In the genomic region with DNA sequence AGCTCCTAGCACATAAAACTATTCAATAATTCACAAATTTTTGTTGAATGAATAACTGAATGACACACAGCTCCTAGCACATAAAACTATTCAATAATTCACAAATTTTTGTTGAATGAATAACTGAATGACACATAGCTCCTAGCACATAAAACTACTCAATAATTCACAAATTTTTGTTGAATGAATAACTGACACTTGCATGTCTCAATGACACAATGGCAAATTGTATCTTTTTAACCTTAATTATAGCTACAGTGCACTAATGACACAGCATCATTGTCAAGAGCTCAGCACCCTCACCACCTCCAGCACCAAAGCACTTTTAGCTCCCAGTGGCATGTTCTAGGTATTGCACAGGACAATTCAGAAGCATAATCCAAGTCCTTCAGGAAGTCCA, we compare ENCODE assay signal across 13 cellular contexts.
DNase-seq lines count a peak whose midpoint lies in the region; FAIRE-seq and TF ChIP-seq lines count a peak whose summit lies in the region.
"Had no signal": no experiment of that assay in that cellular context is flagged by ENCODE, and none has a peak within 500 bp of the region (broad histone marks: within the 10 kb centered on the region; RNA-seq: fewer than 3 reads in every experiment).

No MANE protein-coding gene starts in this region.

- DNase-seq in BE2C: no peak
- peak; percentile 14 for DNase-seq in HT-29 (ENCODE audit: low spot score)
- no peak for DNase-seq in astrocyte of the cerebellum (ENCODE audit: low read depth)
- peak; percentile 88 for DNase-seq in keratinocyte (ENCODE audit: low read depth, low spot score)
- no peak for DNase-seq in stimulated activated naive CD4-positive, alpha-beta T cell treated with Interleukin-2 at 50 U/mL for 16 hours (lab: John Stamatoyannopoulos, UW)
- DNase-seq in HUDEP-2 (lab: John Stamatoyannopoulos, UW; ENCODE audit: unreplicated experiment in 76 of 76): no peak
- no peak for DNase-seq in hepatic stellate cell (ENCODE audit: low spot score)
- DNase-seq in immature natural killer cell: no peak
- DNase-seq: CD8-positive, alpha-beta T cell; NCI-H2171 had no signal

- dilution Hi-C loops in keratinocyte (cut with MboI; ENCODE audit: extremely low pct_ligation_motif_present, low sequenced_read_pairs): no loop called here

- peaks cover 0 to 3% (median 0%) of the 10 kb centered on the region in 3 donors for H3K27me3 Mint-ChIP-seq in immature natural killer cell (ENCODE audit: low read depth in 3 of 3)
- H3K27me3 Mint-ChIP-seq: memory B cell; stimulated activated memory B cell treated with anti-CD40 and anti-IgM and Interleukin-4, amounts not matched to agents 10 μg/mL and 1 μg/mL and 100 μg/mL, for 72 hours had no signal

- no peaks in the 10 kb centered on the region for H4K20me1 ChIP-seq in keratinocyte (ENCODE audit: control insufficient read depth, extremely low read depth, insufficient read depth, low read length)

- no peaks in the 10 kb centered on the region for H3K36me3 ChIP-seq in BE2C
- H3K36me3 ChIP-seq in keratinocyte (ENCODE audit: control insufficient read depth in 2 of 2, extremely low read depth in 1 of 2, insufficient read depth in 2 of 2, low read length in 2 of 2): no peaks in the 10 kb centered on the region

- TF ChIP-seq CTCF in BE2C (IDR thresholded peaks at IDR 0.05; ENCODE audit: low read depth, low read length) (0 out of 2 replicates have a peak, but pooled peaks have one; percentile 2), astrocyte of the cerebellum (IDR thresholded peaks at IDR 0.05; ENCODE audit: low read depth, low read length, missing control alignments) (peak; percentile 29), keratinocyte (optimal IDR thresholded peaks at IDR 0.05 in 1 of 3, IDR thresholded peaks at IDR 0.05 in 1 of 3, conservative IDR thresholded peaks at IDR 0.05 in 1 of 3; ENCODE audit: extremely low read depth in 1 of 3, insufficient read depth in 2 of 3, low read length in 3 of 3) (peak; percentile 35 to 55 (median 45))

- no peaks in the 10 kb centered on the region for H3K9me1 ChIP-seq in keratinocyte (ENCODE audit: control insufficient read depth, extremely low read depth, insufficient read depth, low read length)

- H3K27ac ChIP-seq in keratinocyte (ENCODE audit: control insufficient read depth, insufficient read depth, low read length): peak overlapping the region; percentile 42

- H3K4me3 ChIP-seq in BE2C (ENCODE audit: low read depth, low read length): no peak overlapping the region
- H3K4me3 ChIP-seq in astrocyte of the cerebellum (ENCODE audit: low read depth, low read length): no peak overlapping the region
- no peak overlapping the region for H3K4me3 ChIP-seq in keratinocyte (ENCODE audit: control insufficient read depth in 2 of 3, extremely low read depth in 1 of 3, insufficient read depth in 2 of 3, low read depth in 1 of 3, low read length in 3 of 3)
- H3K4me3 ChIP-seq: K562 had no signal

- in situ Hi-C loops in astrocyte of the cerebellum (cut with HindIII; ENCODE audit: low sequenced_read_pairs): no loop called here

- peak; percentile 87 for FAIRE-seq in keratinocyte (lab: Jason Lieb, UNC)
- FAIRE-seq: K562 had no signal

- H3K27me3 ChIP-seq in BE2C: no peaks in the 10 kb centered on the region
- H3K27me3 ChIP-seq in keratinocyte (ENCODE audit: control insufficient read depth, extremely low read depth, insufficient read depth, low read length): no peaks in the 10 kb centered on the region

- no peak overlapping the region for H3K4me3 Mint-ChIP-seq in immature natural killer cell
- H3K4me3 Mint-ChIP-seq: CD8-positive, alpha-beta T cell; memory B cell; stimulated activated memory B cell treated with anti-CD40 and anti-IgM and Interleukin-4, amounts not matched to agents 10 μg/mL and 1 μg/mL and 100 μg/mL, for 72 hours had no signal

- no peaks in the 10 kb centered on the region for H3K4me1 Mint-ChIP-seq in immature natural killer cell
- H3K4me1 Mint-ChIP-seq: memory B cell; stimulated activated memory B cell treated with anti-CD40 and anti-IgM and Interleukin-4, amounts not matched to agents 10 μg/mL and 1 μg/mL and 100 μg/mL, for 72 hours had no signal

- H3K36me3 Mint-ChIP-seq in immature natural killer cell: no peaks in the 10 kb centered on the region
- H3K36me3 Mint-ChIP-seq: CD8-positive, alpha-beta T cell; memory B cell; stimulated activated memory B cell treated with anti-CD40 and anti-IgM and Interleukin-4, amounts not matched to agents 10 μg/mL and 1 μg/mL and 100 μg/mL, for 72 hours had no signal

- no peak overlapping the region for H3K9ac ChIP-seq in keratinocyte (ENCODE audit: control insufficient read depth, extremely low read depth, insufficient read depth, low read length)

- peaks cover 2% of the 10 kb centered on the region for H3K79me2 ChIP-seq in keratinocyte (ENCODE audit: control insufficient read depth, insufficient read depth, low read length)

- peak overlapping the region; percentile 35 for H3K4me2 ChIP-seq in keratinocyte (ENCODE audit: control insufficient read depth, extremely low read depth, insufficient read depth, low read depth, low read length)

- peaks cover 0 to 12% (median 0%) of the 10 kb centered on the region in 6 donors for H3K9me3 Mint-ChIP-seq in immature natural killer cell
- H3K9me3 Mint-ChIP-seq: memory B cell; stimulated activated memory B cell treated with anti-CD40 and anti-IgM and Interleukin-4, amounts not matched to agents 10 μg/mL and 1 μg/mL and 100 μg/mL, for 72 hours had no signal

- no peak overlapping the region for H3K27ac Mint-ChIP-seq in immature natural killer cell
- H3K27ac Mint-ChIP-seq: CD8-positive, alpha-beta T cell; memory B cell; stimulated activated memory B cell treated with anti-CD40 and anti-IgM and Interleukin-4, amounts not matched to agents 10 μg/mL and 1 μg/mL and 100 μg/mL, for 72 hours had no signal

- H3K9me3 ChIP-seq in BE2C (no peaks in the 10 kb centered on the region), keratinocyte (ENCODE audit: control insufficient read depth, low read depth, low read length) (no peaks in the 10 kb centered on the region)

- H3K4me1 ChIP-seq in BE2C (no peaks in the 10 kb centered on the region), keratinocyte (ENCODE audit: control insufficient read depth, extremely low read depth, insufficient read depth, low read length) (peaks cover 56% of the 10 kb centered on the region)

- no peak overlapping the region for H2AFZ ChIP-seq in keratinocyte (ENCODE audit: control insufficient read depth, low read length)

Comparison
In these comparisons a context has a peak if more than half of its experiments do, and no peak if none do; other contexts are left out.
1. DNase-seq: peak in HT-29 (single experiment) and keratinocyte (single experiment); none in BE2C (single experiment), astrocyte of the cerebellum (single experiment), stimulated activated naive CD4-positive, alpha-beta T cell treated with Interleukin-2 at 50 U/mL for 16 hours (single experiment), HUDEP-2 (0 of 76), hepatic stellate cell (single experiment) and immature natural killer cell (0 of 3).
2. Peak in every context shown above with its lines, with median percentiles within 50 percentile points of each other: CTCF ChIP-seq.